ENCODE assay signal across 8 cellular contexts in genomic region chr2:230067990-230068657, GRCh38. TPM values are rescaled to one million over a fixed set of nuclear protein-coding genes. Genes with fewer than 3 reads are reported as not detected.
DNase-seq lines count a peak whose midpoint lies in the region; ATAC-seq and TF ChIP-seq lines count a peak whose summit lies in the region.

No MANE protein-coding gene starts in this region.

- H3K36me3 Mint-ChIP-seq in Caco-2 (ENCODE audit: insufficient read depth, unreplicated experiment), result no peaks in the 10 kb centered on the region
- H3K36me3 Mint-ChIP-seq in activated CD4-positive, alpha-beta T cell treated with anti-CD3 and anti-CD28 coated beads, Interleukin-2, amount 10 ng/mL, durations not matched to agents 7 days and 5 days (ENCODE audit: low read depth), result no peaks in the 10 kb centered on the region
- H3K36me3 Mint-ChIP-seq in memory B cell, result peaks cover 2% of the 10 kb centered on the region

- peaks cover 12% of the 10 kb centered on the region for H3K27me3 Mint-ChIP-seq in Caco-2 (ENCODE audit: insufficient read depth, unreplicated experiment)
- peaks cover 25% of the 10 kb centered on the region for H3K27me3 Mint-ChIP-seq in activated CD4-positive, alpha-beta T cell treated with anti-CD3 and anti-CD28 coated beads, Interleukin-2, amount 10 ng/mL, durations not matched to agents 7 days and 5 days
- H3K27me3 Mint-ChIP-seq in memory B cell, result peaks cover 1% of the 10 kb centered on the region

- POLR2A ChIA-PET in Caco-2 (lab: Charles Lee), result no interaction called here
- POLR2A ChIA-PET in activated CD4-positive, alpha-beta T cell treated with anti-CD3 and anti-CD28 coated beads, Interleukin-2, amount 10 ng/mL, durations not matched to agents 7 days and 5 days (lab: Charles Lee), result no interaction called here

- no peaks in the 10 kb centered on the region for H3K9me3 ChIP-seq in Caco-2
- H3K9me3 ChIP-seq in ectodermal cell (ENCODE audit: control insufficient read depth, low read length), result no peaks in the 10 kb centered on the region

- peak in 1 of 2 experiments; percentile 6 for TF ChIP-seq CTCF in Caco-2 (IDR thresholded peaks at IDR 0.05; ENCODE audit: insufficient read depth in 1 of 2, low read depth in 1 of 2, low read length in 1 of 2, severe bottlenecking in 1 of 2, unreplicated experiment in 1 of 2)

- H3K36me3 ChIP-seq in Caco-2 (ENCODE audit: control insufficient read depth, insufficient read depth, low read length) (no peaks in the 10 kb centered on the region), ectodermal cell (ENCODE audit: control insufficient read depth, insufficient read depth, low read length) (no peaks in the 10 kb centered on the region)

- no peak overlapping the region for H3K27ac ChIP-seq in ectodermal cell (ENCODE audit: insufficient read depth, low read depth, low read length, poor library complexity, severe bottlenecking)

- WGBS in ectodermal cell, 2 experiments, result 1% methylated on average over 65 of the region's 65 CpGs

- intact Hi-C loops in Caco-2 (cut with micrococcal nuclease; ENCODE audit: unreplicated experiment), result loop anchor here (1.0 to 5.0 kb wide), 2 partner anchors 60 to 544 kb away; no protein-coding TSS in a partner anchor

- H3K4me1 ChIP-seq in Caco-2, result no peaks in the 10 kb centered on the region
- H3K4me1 ChIP-seq in ectodermal cell (ENCODE audit: control insufficient read depth, insufficient read depth, low read length), result peaks cover 4% of the 10 kb centered on the region

- H3K27me3 ChIP-seq in Caco-2 (replicated peaks; ENCODE audit: control insufficient read depth, insufficient read depth, low read length), result no peaks in the 10 kb centered on the region
- peaks cover 31% of the 10 kb centered on the region for H3K27me3 ChIP-seq in ectodermal cell (ENCODE audit: control insufficient read depth, insufficient read depth, low read length, poor library complexity, severe bottlenecking)

- H3K4me3 Mint-ChIP-seq in Caco-2 (ENCODE audit: unreplicated experiment), result peak overlapping the region; percentile 77
- H3K4me3 Mint-ChIP-seq in activated CD4-positive, alpha-beta T cell treated with anti-CD3 and anti-CD28 coated beads, Interleukin-2, amount 10 ng/mL, durations not matched to agents 7 days and 5 days, result peak overlapping the region; percentile 72
- peak overlapping the region; percentile 97 for H3K4me3 Mint-ChIP-seq in memory B cell

- H3K9me3 Mint-ChIP-seq in Caco-2 (ENCODE audit: unreplicated experiment) (no peaks in the 10 kb centered on the region), memory B cell (no peaks in the 10 kb centered on the region)
- no peaks in the 10 kb centered on the region for H3K9me3 Mint-ChIP-seq in activated CD4-positive, alpha-beta T cell treated with anti-CD3 and anti-CD28 coated beads, Interleukin-2, amount 10 ng/mL, durations not matched to agents 7 days and 5 days

- H3K4me1 Mint-ChIP-seq in Caco-2 (ENCODE audit: low read depth, unreplicated experiment), result no peaks in the 10 kb centered on the region
- peaks cover 16% of the 10 kb centered on the region for H3K4me1 Mint-ChIP-seq in activated CD4-positive, alpha-beta T cell treated with anti-CD3 and anti-CD28 coated beads, Interleukin-2, amount 10 ng/mL, durations not matched to agents 7 days and 5 days
- H3K4me1 Mint-ChIP-seq in memory B cell, result peaks cover 12% of the 10 kb centered on the region

- peak; percentile 35 for DNase-seq in Caco-2
- DNase-seq in M059J (ENCODE audit: low read depth), result peak; percentile 47
- peak; percentile 33 for DNase-seq in activated CD4-positive, alpha-beta T cell treated with anti-CD3 and anti-CD28 coated beads, Interleukin-2, amount 10 ng/mL, durations not matched to agents 7 days and 5 days
- peak; percentile 57 to 70 for DNase-seq in memory B cell (ENCODE audit: low spot score in 2 of 2)
- peak; percentile 61 for DNase-seq in stimulated activated CD8-positive, alpha-beta memory T cell treated with anti-CD3 and anti-CD28 coated beads, Interleukin-4, amount 100 ng/mL, for 48 hours

- CTCF ChIA-PET in Caco-2 (lab: Charles Lee), result interaction anchor here (2.1 kb wide), 1 partner anchor 92 kb away, joined by 18 read pairs; no protein-coding TSS in a partner anchor
- CTCF ChIA-PET in activated CD4-positive, alpha-beta T cell treated with anti-CD3 and anti-CD28 coated beads, Interleukin-2, amount 10 ng/mL, durations not matched to agents 7 days and 5 days (lab: Charles Lee), result interaction anchor here (0.8 to 2.6 kb wide), 9 partner anchors 14 to 254 kb away, joined by 3 to 11 read pairs (median 5); no protein-coding TSS in a partner anchor

- no TSS peak for BruUV-seq in Caco-2 (replicated peaks; lab: Mats Ljungman, UMichigan)

- H3K27ac Mint-ChIP-seq in Caco-2 (ENCODE audit: unreplicated experiment) (no peak overlapping the region), memory B cell (peak overlapping the region; percentile 48)
- no peak overlapping the region for H3K27ac Mint-ChIP-seq in activated CD4-positive, alpha-beta T cell treated with anti-CD3 and anti-CD28 coated beads, Interleukin-2, amount 10 ng/mL, durations not matched to agents 7 days and 5 days

- H3K4me3 ChIP-seq in Caco-2 (ENCODE audit: low read depth, low read length) (peak overlapping the region; percentile 39), ectodermal cell (ENCODE audit: insufficient read depth, low read depth, low read length) (peak overlapping the region; percentile 46)

- ATAC-seq in GM21447 (IDR thresholded peaks at IDR 0.05; ENCODE audit: unreplicated experiment) (peak; percentile 36), memory B cell (ENCODE audit: low read depth) (peak; percentile 55), HG02571 (IDR thresholded peaks at IDR 0.05; ENCODE audit: unreplicated experiment) (no peak)

RNA-seq across cellular contexts. Expression of gene SLC16A14, which starts 0.6 kb away (rescaled TPM):
- total RNA-seq in Caco-2 (2022), result 0.19 TPM in 1 of 2 replicates, not detected in the other
- total RNA-seq in M059J (2014; rRNA removed; shearing (Covaris generic)), result 0.42 and 0.81 TPM in 2 replicates
- total RNA-seq in activated CD4-positive, alpha-beta T cell treated with anti-CD3 and anti-CD28 coated beads, Interleukin-2, amount 10 ng/mL, durations not matched to agents 7 days and 5 days, result under 1 TPM; 0.08 to 0.27 TPM
- polyA plus RNA-seq in ectodermal cell (2013, experiment 1 of 4), result 5.9 TPM
- 3.4 TPM for polyA plus RNA-seq in ectodermal cell (2013, experiment 2 of 4)
- 7.2 TPM for polyA plus RNA-seq in ectodermal cell (2013, experiment 3 of 4)
- 7.1 TPM for polyA plus RNA-seq in ectodermal cell (2013, experiment 4 of 4)
